ENCODE assay signal across 24 cellular contexts in the genomic region with DNA sequence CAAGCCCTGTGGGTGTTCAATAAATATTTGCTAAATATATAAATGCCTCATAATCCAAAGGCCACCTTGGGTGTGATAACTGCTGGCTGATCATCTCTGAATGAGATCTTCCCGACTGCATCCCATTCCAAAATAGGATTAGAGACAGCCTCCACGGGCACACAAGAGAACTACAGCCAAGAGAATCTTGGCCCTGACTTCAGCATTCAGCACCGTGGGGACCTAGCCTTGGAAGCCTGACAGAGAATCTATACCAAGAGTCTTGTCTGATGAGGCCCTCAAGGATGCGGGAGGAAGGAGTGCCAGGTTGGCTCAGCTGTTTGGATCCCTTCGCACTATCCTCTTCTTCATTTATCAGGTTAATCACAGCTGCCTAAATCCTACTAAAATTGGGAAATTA.
DNase-seq lines count a peak whose midpoint lies in the region; ATAC-seq, FAIRE-seq and TF ChIP-seq lines count a peak whose summit lies in the region.
"Had no signal": no experiment of that assay in that cellular context is flagged by ENCODE, and none has a peak within 500 bp of the region (broad histone marks: within the 10 kb centered on the region; RNA-seq: fewer than 3 reads in every experiment).

No MANE protein-coding gene starts in this region.

- no peak overlapping the region for H2BK15ac ChIP-seq in H1 (ENCODE audit: low read length)

- H2AFZ ChIP-seq in H1 (ENCODE audit: low read length) = no peak overlapping the region

- TF ChIP-seq RAD21 in H1 (IDR thresholded peaks at IDR 0.05 in 1 of 2, conservative IDR thresholded peaks at IDR 0.05 in 1 of 2; ENCODE audit: low read depth in 2 of 2, low read length in 2 of 2) = no peak; a peak in 1 of 4 replicates

- H2BK20ac ChIP-seq in H1 (ENCODE audit: low read length) = 0 out of 2 replicates have a peak overlapping the region, but pooled peaks have one; percentile 40

- H3K9ac ChIP-seq in H1 (replicated peaks in 1 of 4; ENCODE audit: extremely low read depth in 1 of 4, low read depth in 3 of 4, low read length in 3 of 4) = no peak overlapping the region
- H3K9ac ChIP-seq: BLaER1 treated with 17β-estradiol and CSF1 and Interleukin-3, amounts not matched to agents 10 nM and 100 nM had no signal

- no peak overlapping the region for H3K14ac ChIP-seq in H1 (ENCODE audit: insufficient read length)

- no peak overlapping the region for H4K91ac ChIP-seq in H1 (replicated peaks; ENCODE audit: insufficient read length, low read length)

- no peak overlapping the region for H3K4me3 ChIP-seq in H1 (ENCODE audit: extremely low read depth in 1 of 4, insufficient read depth in 2 of 4, low read depth in 3 of 4, low read length in 4 of 4)
- H3K4me3 ChIP-seq: BLaER1 treated with 17β-estradiol and CSF1 and Interleukin-3, amounts not matched to agents 10 nM and 100 nM; HAP-1 had no signal

- WGBS in H1 (ENCODE audit: extremely low coverage in 1 of 2, insufficient coverage in 1 of 2, insufficient read length in 1 of 2, insufficient replicate concordance in 2 of 2, low coverage in 1 of 2, low lambda C conversion rate in 2 of 2, missing lambda C conversion rate in 1 of 2), 2 experiments = 78% methylated on average over 5 of the region's 5 CpGs; no CpG with 5 or more reads in 1 of the 2 experiments

- FAIRE-seq in H1 (lab: Jason Lieb, UNC) = no peak
- FAIRE-seq: A204.1, G401.6, GM12892 had no signal

- H3K23me2 ChIP-seq in H1 (ENCODE audit: low read depth, low read length) = no peaks in the 10 kb centered on the region

- no peak for TF ChIP-seq POLR2A in H1 (IDR thresholded peaks at IDR 0.05; ENCODE audit: control extremely low read depth in 1 of 2, low read depth in 2 of 2, low read length in 2 of 2)

- 0 out of 2 replicates have a peak overlapping the region, but pooled peaks have one; percentile 31 for H2BK12ac ChIP-seq in H1 (ENCODE audit: low read depth, low read length)

- H2BK120ac ChIP-seq in H1 (replicated peaks; ENCODE audit: low read depth, low read length) = no peak overlapping the region

- H3K18ac ChIP-seq in H1 (ENCODE audit: extremely low read depth, low read length) = peak overlapping the region; percentile 13; the same call in 1 of the 2 replicates

- no peaks in the 10 kb centered on the region for H3K79me2 ChIP-seq in H1 (ENCODE audit: control insufficient read depth in 1 of 2, insufficient read depth in 2 of 2, low read length in 2 of 2)

- peak; percentile 29 for ATAC-seq in stimulated activated memory B cell treated with anti-CD40 and anti-IgM and Interleukin-4, amounts not matched to agents 10 μg/mL and 1 μg/mL and 100 μg/mL, for 72 hours
- no peak for ATAC-seq in HG03025 (IDR thresholded peaks at IDR 0.05; ENCODE audit: low FRiP score, unreplicated experiment)
- ATAC-seq in omental fat pad (ENCODE audit: low FRiP score) = no peak

- no peak overlapping the region for H3K27ac ChIP-seq in H1 (ENCODE audit: low read depth, low read length)
- H3K27ac ChIP-seq: 22Rv1; BLaER1 treated with 17β-estradiol and CSF1 and Interleukin-3, amounts not matched to agents 10 nM and 100 nM had no signal

- H3K4me1 Mint-ChIP-seq in stimulated activated memory B cell treated with anti-CD40 and anti-IgM and Interleukin-4, amounts not matched to agents 10 μg/mL and 1 μg/mL and 100 μg/mL, for 72 hours = no peaks in the 10 kb centered on the region
- H3K4me1 Mint-ChIP-seq: CD14-positive monocyte; CD8-positive, alpha-beta memory T cell had no signal

- H3K4me3 Mint-ChIP-seq in stimulated activated memory B cell treated with anti-CD40 and anti-IgM and Interleukin-4, amounts not matched to agents 10 μg/mL and 1 μg/mL and 100 μg/mL, for 72 hours = no peak overlapping the region
- H3K4me3 Mint-ChIP-seq: CD14-positive monocyte; CD4-positive, alpha-beta T cell; CD8-positive, alpha-beta memory T cell; HFFc6 had no signal

- no peak overlapping the region for H3K4ac ChIP-seq in H1 (replicated peaks; ENCODE audit: insufficient read length, low read depth, low read length)

- H3K36me3 Mint-ChIP-seq in stimulated activated memory B cell treated with anti-CD40 and anti-IgM and Interleukin-4, amounts not matched to agents 10 μg/mL and 1 μg/mL and 100 μg/mL, for 72 hours = no peaks in the 10 kb centered on the region
- H3K36me3 Mint-ChIP-seq: CD14-positive monocyte; CD8-positive, alpha-beta memory T cell had no signal

- CTCF ChIA-PET in H1 (lab: Charles Lee; ENCODE audit: partially characterized antibody) = interaction anchor here (0.7 to 5.7 kb wide), 8 partner anchors 10 to 144 kb away, joined by 3 to 32 read pairs (median 4); no protein-coding TSS in a partner anchor

- H3K27me3 ChIP-seq in H1 (replicated peaks in 1 of 4; ENCODE audit: control insufficient read depth in 3 of 4, extremely low read depth in 1 of 4, insufficient read depth in 3 of 4, low read length in 3 of 4) = no peaks in the 10 kb centered on the region
- H3K27me3 ChIP-seq: BE2C; BLaER1 treated with 17β-estradiol and CSF1 and Interleukin-3, amounts not matched to agents 10 nM and 100 nM had no signal

- TF ChIP-seq CTCF in H1 (IDR thresholded peaks at IDR 0.05; ENCODE audit: control extremely low read depth in 1 of 3, insufficient read depth in 1 of 3, low read depth in 1 of 3, low read length in 3 of 3) (no peak), omental fat pad (IDR thresholded peaks at IDR 0.05) (no peak)

- H3K56ac ChIP-seq in H1 (replicated peaks; ENCODE audit: insufficient read length, low read depth, low read length) = no peak overlapping the region

- H2BK5ac ChIP-seq in H1 (ENCODE audit: low read depth, low read length) = peak overlapping the region; percentile 13; the same call in 1 of the 2 replicates

- no peak overlapping the region for H3K23ac ChIP-seq in H1 (ENCODE audit: insufficient read length)

- no peak overlapping the region for H3K4me2 ChIP-seq in H1 (ENCODE audit: insufficient read depth in 1 of 2, low read depth in 2 of 2, low read length in 2 of 2)
- H3K4me2 ChIP-seq: BLaER1 treated with 17β-estradiol and CSF1 and Interleukin-3, amounts not matched to agents 10 nM and 100 nM had no signal

- no peak overlapping the region for H2AK5ac ChIP-seq in H1 (ENCODE audit: low read depth, low read length)

- H3K79me1 ChIP-seq in H1 (ENCODE audit: low read depth, low read length) = no peaks in the 10 kb centered on the region

- H3K9me3 ChIP-seq in H1 (ENCODE audit: insufficient read depth in 2 of 2, low read depth in 1 of 2, low read length in 1 of 2) = no peaks in the 10 kb centered on the region
- H3K9me3 ChIP-seq: BE2C; BLaER1 treated with 17β-estradiol and CSF1 and Interleukin-3, amounts not matched to agents 10 nM and 100 nM; HAP-1 had no signal

- H3K27ac Mint-ChIP-seq in stimulated activated memory B cell treated with anti-CD40 and anti-IgM and Interleukin-4, amounts not matched to agents 10 μg/mL and 1 μg/mL and 100 μg/mL, for 72 hours = no peak overlapping the region
- H3K27ac Mint-ChIP-seq: CD14-positive monocyte; CD4-positive, alpha-beta T cell; CD8-positive, alpha-beta memory T cell; HFFc6 had no signal

- no peak overlapping the region for H4K8ac ChIP-seq in H1 (ENCODE audit: extremely low read depth, insufficient read depth, low read length)

- no peak for TF ChIP-seq EP300 in H1 (IDR thresholded peaks at IDR 0.05; ENCODE audit: borderline replicate concordance in 1 of 2, low read depth in 2 of 2, low read length in 2 of 2)

- DNase-seq in NCI-H82 (lab: John Stamatoyannopoulos, UW) = peak; percentile 39
- no peak for DNase-seq in NCI-H82 treated with DMSO at 0.1 percent for 48 hours (lab: John Stamatoyannopoulos, UW; ENCODE audit: unreplicated experiment)
- peak; percentile 73 for DNase-seq in NCI-H446 treated with DMSO at 0.1 percent for 48 hours (lab: John Stamatoyannopoulos, UW)
- DNase-seq in H1 (ENCODE audit: low read depth in 1 of 2, low spot score in 2 of 2) = no peak
- no peak for DNase-seq in activated CD4-positive, alpha-beta T cell treated with anti-CD3 and anti-CD28 coated beads for 4 hours
- no peak for DNase-seq in omental fat pad (ENCODE audit: low spot score)
- DNase-seq: ACHN; AML-193; BE2C; Calu3; CD4-positive, alpha-beta T cell; CD8-positive, alpha-beta memory T cell; DMS53; DMS79 treated with DMSO at 0.1 percent for 48 hours; HFFc6 had no signal

- H4K5ac ChIP-seq in H1 (ENCODE audit: insufficient read length, low read depth, low read length) = no peak overlapping the region

- H3K9me3 Mint-ChIP-seq in stimulated activated memory B cell treated with anti-CD40 and anti-IgM and Interleukin-4, amounts not matched to agents 10 μg/mL and 1 μg/mL and 100 μg/mL, for 72 hours = no peaks in the 10 kb centered on the region
- H3K9me3 Mint-ChIP-seq: CD4-positive, alpha-beta T cell; CD8-positive, alpha-beta memory T cell; HFFc6 had no signal

- peaks cover 0 to 19% (median 10%) of the 10 kb centered on the region in 4 experiments; a peak in 5 of 7 replicates for H3K4me1 ChIP-seq in H1 (replicated peaks in 1 of 4; ENCODE audit: control insufficient read depth in 3 of 4, insufficient read depth in 4 of 4, low read length in 3 of 4)
- H3K4me1 ChIP-seq: BE2C; BLaER1 treated with 17β-estradiol and CSF1 and Interleukin-3, amounts not matched to agents 10 nM and 100 nM had no signal

- POLR2A ChIA-PET in H1 (lab: Charles Lee; ENCODE audit: partially characterized antibody) = no interaction called here

- no peaks in the 10 kb centered on the region for H3K36me3 ChIP-seq in H1 (ENCODE audit: control insufficient read depth in 2 of 4, insufficient read depth in 4 of 4, low read length in 3 of 4)
- H3K36me3 ChIP-seq: BE2C; BLaER1 treated with 17β-estradiol and CSF1 and Interleukin-3, amounts not matched to agents 10 nM and 100 nM; HAP-1 had no signal

- no peaks in the 10 kb centered on the region for H4K20me1 ChIP-seq in H1 (replicated peaks in 1 of 2; ENCODE audit: control insufficient read depth in 1 of 2, insufficient read depth in 2 of 2, low read length in 2 of 2)
- H4K20me1 ChIP-seq: BLaER1 treated with 17β-estradiol and CSF1 and Interleukin-3, amounts not matched to agents 10 nM and 100 nM had no signal

- peaks cover 10% of the 10 kb centered on the region for H3K27me3 Mint-ChIP-seq in stimulated activated memory B cell treated with anti-CD40 and anti-IgM and Interleukin-4, amounts not matched to agents 10 μg/mL and 1 μg/mL and 100 μg/mL, for 72 hours

TF ChIP-seq in H1, 55 proteins besides CTCF, POLR2A, EP300 and RAD21 (continues in another document):
- TF ChIP-seq RXRA (IDR thresholded peaks at IDR 0.05; ENCODE audit: insufficient read depth, low read depth, low read length) (no peak), CREB1 (IDR thresholded peaks at IDR 0.05) (no peak), CBX5 (IDR thresholded peaks at IDR 0.05; ENCODE audit: low read depth, low read length) (no peak), SAP30 (IDR thresholded peaks at IDR 0.05; ENCODE audit: insufficient read depth, insufficient replicate concordance, low read length) (no peak), TBP (IDR thresholded peaks at IDR 0.05; ENCODE audit: low read depth, low read length) (no peak)
- TF ChIP-seq, protein P1, sequence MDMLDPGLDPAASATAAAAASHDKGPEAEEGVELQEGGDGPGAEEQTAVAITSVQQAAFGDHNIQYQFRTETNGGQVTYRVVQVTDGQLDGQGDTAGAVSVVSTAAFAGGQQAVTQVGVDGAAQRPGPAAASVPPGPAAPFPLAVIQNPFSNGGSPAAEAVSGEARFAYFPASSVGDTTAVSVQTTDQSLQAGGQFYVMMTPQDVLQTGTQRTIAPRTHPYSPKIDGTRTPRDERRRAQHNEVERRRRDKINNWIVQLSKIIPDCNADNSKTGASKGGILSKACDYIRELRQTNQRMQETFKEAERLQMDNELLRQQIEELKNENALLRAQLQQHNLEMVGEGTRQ (IDR thresholded peaks at IDR 0.05; ENCODE audit: low read length) = no peak

Comparison
In these comparisons a context has a peak if more than half of its experiments do, and no peak if none do; other contexts are left out.
1. DNase-seq: peak in NCI-H82 (single experiment) and NCI-H446 treated with DMSO at 0.1 percent for 48 hours (single experiment); none in NCI-H82 treated with DMSO at 0.1 percent for 48 hours (single experiment), H1 (0 of 2), activated CD4-positive, alpha-beta T cell treated with anti-CD3 and anti-CD28 coated beads for 4 hours (0 of 2) and omental fat pad (single experiment).